ENCODE assay signal across 23 cellular contexts in the genomic region with DNA sequence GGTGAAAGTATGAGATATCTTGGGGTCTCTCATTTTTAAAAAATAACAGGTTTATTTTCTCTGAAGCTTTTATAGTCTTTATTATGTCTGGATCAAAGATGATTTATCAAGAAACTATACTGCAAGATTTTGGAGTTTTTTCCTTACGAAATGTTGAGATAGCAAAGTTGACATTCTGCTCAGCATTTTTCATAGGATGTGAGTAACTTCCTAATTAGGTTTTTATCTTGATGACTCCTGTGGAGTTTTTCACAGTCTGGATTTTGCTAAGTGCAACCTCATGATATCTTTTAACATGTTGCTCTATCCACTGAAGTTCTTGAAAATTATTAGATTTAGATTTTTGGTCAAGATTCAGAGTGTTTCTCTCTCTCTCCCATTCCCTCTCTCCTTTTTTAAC. TPM values are rescaled to one million over a fixed set of nuclear protein-coding genes. Genes with fewer than 3 reads are reported as not detected.
"Had no signal": no experiment of that assay in that cellular context is flagged by ENCODE, and none has a peak within 500 bp of the region (broad histone marks: within the 10 kb centered on the region; RNA-seq: fewer than 3 reads in every experiment).

No MANE protein-coding gene starts in this region.

- DNase-seq: activated CD4-positive, alpha-beta T cell treated with anti-CD3 and anti-CD28 coated beads for 1 hour; activated CD4-positive, alpha-beta T cell treated with anti-CD3 and anti-CD28 coated beads, Interleukin-2, amount 50 U/mL, for 1 hour; activated CD8-positive, alpha-beta memory T cell treated with anti-CD3 and anti-CD28 coated beads for 24 hours; activated CD8-positive, alpha-beta memory T cell treated with anti-CD3 and anti-CD28 coated beads, Interleukin-2, amount 50 U/mL, for 4 hours; activated T-cell treated with anti-CD3 and anti-CD28 coated beads, Interleukin-2, amount 50 U/mL, for 24 hours; dorsolateral prefrontal cortex; effector memory CD8-positive, alpha-beta T cell; head of caudate nucleus; hypothalamus; midbrain; natural killer cell; right lobe of liver; stimulated activated CD4-positive, alpha-beta T cell treated with anti-CD3 and anti-CD28 coated beads, Interleukin-2, amount 100 ng/mL, for 24 hours; stimulated activated naive CD8-positive, alpha-beta T cell treated with anti-CD3 and anti-CD28 coated beads, Interleukin-15, amount 100 ng/mL, for 72 hours had no signal

- H3K36me3 ChIP-seq: breast epithelium, esophagus muscularis mucosa, gastroesophageal sphincter, neutrophil, right lobe of liver, tibial nerve had no signal

- H3K27me3 ChIP-seq: breast epithelium, dorsolateral prefrontal cortex, esophagus muscularis mucosa, gastroesophageal sphincter, right lobe of liver, tibial nerve had no signal

- H3K4me3 ChIP-seq: breast epithelium, dorsolateral prefrontal cortex, esophagus muscularis mucosa, gastroesophageal sphincter, right lobe of liver, skin epidermis, tibial nerve had no signal

- H3K9me3 ChIP-seq: breast epithelium, esophagus muscularis mucosa, gastroesophageal sphincter, neutrophil, right lobe of liver, tibial nerve had no signal

- ATAC-seq: activated naive CD4-positive, alpha-beta T cell treated with anti-CD3 and anti-CD28 coated beads, Interleukin-2, amount 50 U/mL, for 72 hours; activated T-helper 17 cell treated with anti-CD3 and anti-CD28 coated beads, Interleukin-2, amount 50 U/mL, for 72 hours; effector memory CD8-positive, alpha-beta T cell; gastroesophageal sphincter; natural killer cell; stimulated activated effector memory CD8-positive, alpha-beta T cell treated with anti-CD3 and anti-CD28 coated beads, Interleukin-12 subunit alpha, Interleukin-12 subunit beta, amount 100 ng/mL, for 72 hours; stimulated activated naive CD8-positive, alpha-beta T cell treated with anti-CD3 and anti-CD28 coated beads, Interleukin-15, amount 100 ng/mL, for 72 hours had no signal

- H3K27ac ChIP-seq: breast epithelium, dorsolateral prefrontal cortex, esophagus muscularis mucosa, gastroesophageal sphincter, neutrophil, right lobe of liver, skin epidermis, tibial nerve had no signal

- H3K4me1 ChIP-seq: right lobe of liver had no signal

RNA-seq across cellular contexts. Expression of gene TCF7L1, which starts 17.8 kb away (rescaled TPM):
- total RNA-seq: activated T-helper 17 cell treated with anti-CD3 and anti-CD28 coated beads, Interleukin-2, amount 50 U/mL, for 72 hours; natural killer cell had no signal
